In genomic region chr4:93267747-93268146, GRCh38 we compare ENCODE assay signal across 33 cellular contexts.
"Had no signal": no experiment of that assay in that cellular context is flagged by ENCODE, and none has a peak within 500 bp of the region (broad histone marks: within the 10 kb centered on the region; RNA-seq: fewer than 3 reads in every experiment).

No MANE protein-coding gene starts in this region.

- H3K27me3 Mint-ChIP-seq: activated CD4-positive, alpha-beta memory T cell treated with anti-CD3 and anti-CD28 coated beads, Interleukin-2, amount 10 ng/mL, durations not matched to agents 7 days and 5 days; activated CD8-positive, alpha-beta memory T cell treated with anti-CD3 and anti-CD28 coated beads, Interleukin-2, amount 10 ng/mL, durations not matched to agents 7 days and 5 days; activated naive CD4-positive, alpha-beta T cell treated with anti-CD3 and anti-CD28 coated beads, Interleukin-2, amount 10 ng/mL, durations not matched to agents 7 days and 5 days; activated naive CD8-positive, alpha-beta T cell; activated naive CD8-positive, alpha-beta T cell treated with anti-CD3 and anti-CD28 coated beads, Interleukin-2, amount 50 U/mL, for 24 hours; brain had no signal

- H3K4me1 Mint-ChIP-seq: activated CD4-positive, alpha-beta memory T cell treated with anti-CD3 and anti-CD28 coated beads, Interleukin-2, amount 10 ng/mL, durations not matched to agents 7 days and 5 days; activated CD8-positive, alpha-beta memory T cell treated with anti-CD3 and anti-CD28 coated beads, Interleukin-2, amount 10 ng/mL, durations not matched to agents 7 days and 5 days; activated naive CD4-positive, alpha-beta T cell treated with anti-CD3 and anti-CD28 coated beads, Interleukin-2, amount 10 ng/mL, durations not matched to agents 7 days and 5 days; activated naive CD8-positive, alpha-beta T cell treated with anti-CD3 and anti-CD28 coated beads, Interleukin-2, amount 50 U/mL, for 24 hours; brain had no signal

- H3K36me3 Mint-ChIP-seq: activated CD8-positive, alpha-beta memory T cell treated with anti-CD3 and anti-CD28 coated beads, Interleukin-2, amount 10 ng/mL, durations not matched to agents 7 days and 5 days; activated naive CD4-positive, alpha-beta T cell treated with anti-CD3 and anti-CD28 coated beads, Interleukin-2, amount 10 ng/mL, durations not matched to agents 7 days and 5 days; activated naive CD8-positive, alpha-beta T cell; brain had no signal

- H3K27ac Mint-ChIP-seq: activated CD4-positive, alpha-beta memory T cell treated with anti-CD3 and anti-CD28 coated beads, Interleukin-2, amount 10 ng/mL, durations not matched to agents 7 days and 5 days; activated CD8-positive, alpha-beta memory T cell treated with anti-CD3 and anti-CD28 coated beads, Interleukin-2, amount 10 ng/mL, durations not matched to agents 7 days and 5 days; activated naive CD4-positive, alpha-beta T cell treated with anti-CD3 and anti-CD28 coated beads, Interleukin-2, amount 10 ng/mL, durations not matched to agents 7 days and 5 days; activated naive CD8-positive, alpha-beta T cell; activated naive CD8-positive, alpha-beta T cell treated with anti-CD3 and anti-CD28 coated beads, Interleukin-2, amount 50 U/mL, for 24 hours; brain had no signal

- ATAC-seq: activated CD8-positive, alpha-beta memory T cell treated with anti-CD3 and anti-CD28 coated beads, Interleukin-2, amount 10 ng/mL, durations not matched to agents 7 days and 5 days; activated naive CD8-positive, alpha-beta T cell treated with anti-CD3 and anti-CD28 coated beads, Interleukin-2, amount 50 U/mL, for 24 hours; Panc1 had no signal

- DNase-seq: activated CD4-positive, alpha-beta memory T cell treated with anti-CD3 and anti-CD28 coated beads, Interleukin-2, amount 10 ng/mL, durations not matched to agents 7 days and 5 days; activated CD4-positive, alpha-beta T cell treated with anti-CD3 and anti-CD28 coated beads for 1 hour; activated CD4-positive, alpha-beta T cell treated with anti-CD3 and anti-CD28 coated beads for 48 hours; activated CD4-positive, CD25-positive, alpha-beta regulatory T cell; activated CD8-positive, alpha-beta memory T cell treated with anti-CD3 and anti-CD28 coated beads for 24 hours; activated CD8-positive, alpha-beta memory T cell treated with anti-CD3 and anti-CD28 coated beads, Interleukin-2, amount 10 ng/mL, durations not matched to agents 7 days and 5 days; activated CD8-positive, alpha-beta memory T cell treated with anti-CD3 and anti-CD28 coated beads, Interleukin-2, amount 50 U/mL, for 48 hours; activated effector memory CD4-positive, alpha-beta T cell treated with Interleukin-2 at 50 U/mL for 16 hours; activated naive CD4-positive, alpha-beta T cell treated with anti-CD3 and anti-CD28 coated beads, Interleukin-2, amount 10 ng/mL, durations not matched to agents 7 days and 5 days; activated naive CD8-positive, alpha-beta T cell treated with anti-CD3 and anti-CD28 coated beads, Interleukin-2, amount 50 U/mL, for 24 hours; activated T-cell treated with anti-CD3 and anti-CD28 coated beads, Interleukin-2, amount 50 U/mL, for 48 hours; anterior cingulate cortex; central memory CD4-positive, alpha-beta T cell; MM.1S; MV-4-11; NCI-H1092 treated with DMSO at 0.1 percent for 48 hours; NCI-H1417; NCI-H146; NCI-H187; NCI-H2029 treated with DMSO at 0.1 percent for 48 hours; NCI-H2107; NCI-H2171; NCI-H226; NCI-H446 treated with DMSO at 0.1 percent for 48 hours; NCI-H524; NCI-H69; SW 1271; T-helper 1 cell; T-helper 2 cell; T-helper 9 cell had no signal

- H3K9me3 Mint-ChIP-seq: activated naive CD4-positive, alpha-beta T cell treated with anti-CD3 and anti-CD28 coated beads, Interleukin-2, amount 10 ng/mL, durations not matched to agents 7 days and 5 days; activated naive CD8-positive, alpha-beta T cell treated with anti-CD3 and anti-CD28 coated beads, Interleukin-2, amount 50 U/mL, for 24 hours; brain had no signal

- H3K4me3 Mint-ChIP-seq: activated CD4-positive, alpha-beta memory T cell treated with anti-CD3 and anti-CD28 coated beads, Interleukin-2, amount 10 ng/mL, durations not matched to agents 7 days and 5 days; activated CD8-positive, alpha-beta memory T cell treated with anti-CD3 and anti-CD28 coated beads, Interleukin-2, amount 10 ng/mL, durations not matched to agents 7 days and 5 days; activated naive CD4-positive, alpha-beta T cell treated with anti-CD3 and anti-CD28 coated beads, Interleukin-2, amount 10 ng/mL, durations not matched to agents 7 days and 5 days; activated naive CD8-positive, alpha-beta T cell; activated naive CD8-positive, alpha-beta T cell treated with anti-CD3 and anti-CD28 coated beads, Interleukin-2, amount 50 U/mL, for 24 hours; brain had no signal
